Comparison of ENCODE assay signal across 1 cellular context in genomic region chr16:88651989-88652762, GRCh38.
TF ChIP-seq lines count a peak whose summit lies in the region.

No MANE protein-coding gene starts in this region.

TF ChIP-seq in HepG2, 621 proteins besides CTCF, POLR2A, EP300 and RAD21 (continued from another document and continues in another):
- TF ChIP-seq ATF2 (CRISPR knock-in tag; IDR thresholded peaks at IDR 0.05): no peak
- no peak for TF ChIP-seq BCL6 (CRISPR knock-in tag; IDR thresholded peaks at IDR 0.05)
- no peak for TF ChIP-seq ZNF414 (CRISPR knock-in tag; IDR thresholded peaks at IDR 0.05)
- TF ChIP-seq ZNF552 (CRISPR knock-in tag; IDR thresholded peaks at IDR 0.05; ENCODE audit: borderline replicate concordance): no peak
- no peak for TF ChIP-seq MAFK (conservative IDR thresholded peaks at IDR 0.05 in 1 of 2, IDR thresholded peaks at IDR 0.05 in 1 of 2; ENCODE audit: low read length in 2 of 2)
- TF ChIP-seq ZXDC (CRISPR knock-in tag; IDR thresholded peaks at IDR 0.05): peak; percentile 68; the same call in 1 of the 2 replicates
- TF ChIP-seq MTA3 (CRISPR knock-in tag; IDR thresholded peaks at IDR 0.05): no peak
- TF ChIP-seq, protein P1, sequence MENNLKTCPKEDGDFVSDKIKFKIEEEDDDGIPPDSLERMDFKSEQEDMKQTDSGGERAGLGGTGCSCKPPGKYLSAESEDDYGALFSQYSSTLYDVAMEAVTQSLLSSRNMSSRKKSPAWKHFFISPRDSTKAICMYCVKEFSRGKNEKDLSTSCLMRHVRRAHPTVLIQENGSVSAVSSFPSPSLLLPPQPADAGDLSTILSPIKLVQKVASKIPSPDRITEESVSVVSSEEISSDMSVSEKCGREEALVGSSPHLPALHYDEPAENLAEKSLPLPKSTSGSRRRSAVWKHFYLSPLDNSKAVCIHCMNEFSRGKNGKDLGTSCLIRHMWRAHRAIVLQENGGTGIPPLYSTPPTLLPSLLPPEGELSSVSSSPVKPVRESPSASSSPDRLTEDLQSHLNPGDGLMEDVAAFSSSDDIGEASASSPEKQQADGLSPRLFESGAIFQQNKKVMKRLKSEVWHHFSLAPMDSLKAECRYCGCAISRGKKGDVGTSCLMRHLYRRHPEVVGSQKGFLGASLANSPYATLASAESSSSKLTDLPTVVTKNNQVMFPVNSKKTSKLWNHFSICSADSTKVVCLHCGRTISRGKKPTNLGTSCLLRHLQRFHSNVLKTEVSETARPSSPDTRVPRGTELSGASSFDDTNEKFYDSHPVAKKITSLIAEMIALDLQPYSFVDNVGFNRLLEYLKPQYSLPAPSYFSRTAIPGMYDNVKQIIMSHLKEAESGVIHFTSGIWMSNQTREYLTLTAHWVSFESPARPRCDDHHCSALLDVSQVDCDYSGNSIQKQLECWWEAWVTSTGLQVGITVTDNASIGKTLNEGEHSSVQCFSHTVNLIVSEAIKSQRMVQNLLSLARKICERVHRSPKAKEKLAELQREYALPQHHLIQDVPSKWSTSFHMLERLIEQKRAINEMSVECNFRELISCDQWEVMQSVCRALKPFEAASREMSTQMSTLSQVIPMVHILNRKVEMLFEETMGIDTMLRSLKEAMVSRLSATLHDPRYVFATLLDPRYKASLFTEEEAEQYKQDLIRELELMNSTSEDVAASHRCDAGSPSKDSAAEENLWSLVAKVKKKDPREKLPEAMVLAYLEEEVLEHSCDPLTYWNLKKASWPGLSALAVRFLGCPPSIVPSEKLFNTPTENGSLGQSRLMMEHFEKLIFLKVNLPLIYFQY (CRISPR knock-in tag; IDR thresholded peaks at IDR 0.05; ENCODE audit: borderline replicate concordance): no peak
- 0 out of 2 replicates have a peak, but pooled peaks have one; percentile 70 for TF ChIP-seq GLI4 (CRISPR knock-in tag; IDR thresholded peaks at IDR 0.05; ENCODE audit: borderline replicate concordance)
- 0 out of 2 replicates have a peak, but pooled peaks have one; percentile 24 for TF ChIP-seq ZNF879 (CRISPR knock-in tag; IDR thresholded peaks at IDR 0.05)
- TF ChIP-seq ZNF326 (CRISPR knock-in tag; IDR thresholded peaks at IDR 0.05; ENCODE audit: borderline replicate concordance): 0 out of 2 replicates have a peak, but pooled peaks have one; percentile 8
- no peak for TF ChIP-seq NBN (conservative IDR thresholded peaks at IDR 0.05)
- TF ChIP-seq, protein P2, sequence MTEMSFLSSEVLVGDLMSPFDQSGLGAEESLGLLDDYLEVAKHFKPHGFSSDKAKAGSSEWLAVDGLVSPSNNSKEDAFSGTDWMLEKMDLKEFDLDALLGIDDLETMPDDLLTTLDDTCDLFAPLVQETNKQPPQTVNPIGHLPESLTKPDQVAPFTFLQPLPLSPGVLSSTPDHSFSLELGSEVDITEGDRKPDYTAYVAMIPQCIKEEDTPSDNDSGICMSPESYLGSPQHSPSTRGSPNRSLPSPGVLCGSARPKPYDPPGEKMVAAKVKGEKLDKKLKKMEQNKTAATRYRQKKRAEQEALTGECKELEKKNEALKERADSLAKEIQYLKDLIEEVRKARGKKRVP (CRISPR knock-in tag; IDR thresholded peaks at IDR 0.05): no peak
- TF ChIP-seq PCBP1 (IDR thresholded peaks at IDR 0.05; ENCODE audit: borderline replicate concordance, low read depth, low read length): 0 out of 2 replicates have a peak, but pooled peaks have one; percentile 2
- TF ChIP-seq ZNF558 (CRISPR knock-in tag; IDR thresholded peaks at IDR 0.05; ENCODE audit: borderline replicate concordance): 0 out of 2 replicates have a peak, but pooled peaks have one; percentile 31
- TF ChIP-seq, protein P3, sequence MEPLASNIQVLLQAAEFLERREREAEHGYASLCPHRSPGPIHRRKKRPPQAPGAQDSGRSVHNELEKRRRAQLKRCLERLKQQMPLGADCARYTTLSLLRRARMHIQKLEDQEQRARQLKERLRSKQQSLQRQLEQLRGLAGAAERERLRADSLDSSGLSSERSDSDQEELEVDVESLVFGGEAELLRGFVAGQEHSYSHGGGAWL (CRISPR knock-in tag; IDR thresholded peaks at IDR 0.05): no peak
- TF ChIP-seq, protein P4, sequence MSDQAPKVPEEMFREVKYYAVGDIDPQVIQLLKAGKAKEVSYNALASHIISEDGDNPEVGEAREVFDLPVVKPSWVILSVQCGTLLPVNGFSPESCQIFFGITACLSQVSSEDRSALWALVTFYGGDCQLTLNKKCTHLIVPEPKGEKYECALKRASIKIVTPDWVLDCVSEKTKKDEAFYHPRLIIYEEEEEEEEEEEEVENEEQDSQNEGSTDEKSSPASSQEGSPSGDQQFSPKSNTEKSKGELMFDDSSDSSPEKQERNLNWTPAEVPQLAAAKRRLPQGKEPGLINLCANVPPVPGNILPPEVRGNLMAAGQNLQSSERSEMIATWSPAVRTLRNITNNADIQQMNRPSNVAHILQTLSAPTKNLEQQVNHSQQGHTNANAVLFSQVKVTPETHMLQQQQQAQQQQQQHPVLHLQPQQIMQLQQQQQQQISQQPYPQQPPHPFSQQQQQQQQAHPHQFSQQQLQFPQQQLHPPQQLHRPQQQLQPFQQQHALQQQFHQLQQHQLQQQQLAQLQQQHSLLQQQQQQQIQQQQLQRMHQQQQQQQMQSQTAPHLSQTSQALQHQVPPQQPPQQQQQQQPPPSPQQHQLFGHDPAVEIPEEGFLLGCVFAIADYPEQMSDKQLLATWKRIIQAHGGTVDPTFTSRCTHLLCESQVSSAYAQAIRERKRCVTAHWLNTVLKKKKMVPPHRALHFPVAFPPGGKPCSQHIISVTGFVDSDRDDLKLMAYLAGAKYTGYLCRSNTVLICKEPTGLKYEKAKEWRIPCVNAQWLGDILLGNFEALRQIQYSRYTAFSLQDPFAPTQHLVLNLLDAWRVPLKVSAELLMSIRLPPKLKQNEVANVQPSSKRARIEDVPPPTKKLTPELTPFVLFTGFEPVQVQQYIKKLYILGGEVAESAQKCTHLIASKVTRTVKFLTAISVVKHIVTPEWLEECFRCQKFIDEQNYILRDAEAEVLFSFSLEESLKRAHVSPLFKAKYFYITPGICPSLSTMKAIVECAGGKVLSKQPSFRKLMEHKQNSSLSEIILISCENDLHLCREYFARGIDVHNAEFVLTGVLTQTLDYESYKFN (CRISPR knock-in tag; conservative IDR thresholded peaks at IDR 0.05): no peak
- TF ChIP-seq ZNF883 (CRISPR knock-in tag; IDR thresholded peaks at IDR 0.05; ENCODE audit: not compliant biosample characterization): no peak
- no peak for TF ChIP-seq ZNF17 (CRISPR knock-in tag; IDR thresholded peaks at IDR 0.05)
- TF ChIP-seq ZBTB1 (CRISPR knock-in tag; IDR thresholded peaks at IDR 0.05; ENCODE audit: borderline replicate concordance): no peak
- no peak for TF ChIP-seq ZNF639 (CRISPR knock-in tag; conservative IDR thresholded peaks at IDR 0.05)
- no peak for TF ChIP-seq BRD4 (CRISPR knock-in tag; IDR thresholded peaks at IDR 0.05)
- TF ChIP-seq ZNF292 (CRISPR knock-in tag; IDR thresholded peaks at IDR 0.05; ENCODE audit: borderline replicate concordance, low read depth): no peak
- no peak for TF ChIP-seq MAFF (IDR thresholded peaks at IDR 0.05; ENCODE audit: low read depth, low read length)
- TF ChIP-seq, protein P5, sequence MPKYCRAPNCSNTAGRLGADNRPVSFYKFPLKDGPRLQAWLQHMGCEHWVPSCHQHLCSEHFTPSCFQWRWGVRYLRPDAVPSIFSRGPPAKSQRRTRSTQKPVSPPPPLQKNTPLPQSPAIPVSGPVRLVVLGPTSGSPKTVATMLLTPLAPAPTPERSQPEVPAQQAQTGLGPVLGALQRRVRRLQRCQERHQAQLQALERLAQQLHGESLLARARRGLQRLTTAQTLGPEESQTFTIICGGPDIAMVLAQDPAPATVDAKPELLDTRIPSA (CRISPR knock-in tag; IDR thresholded peaks at IDR 0.05; ENCODE audit: borderline replicate concordance): no peak
- TF ChIP-seq POLR2G (IDR thresholded peaks at IDR 0.05; ENCODE audit: low read depth, low read length): no peak
- TF ChIP-seq, protein P6, sequence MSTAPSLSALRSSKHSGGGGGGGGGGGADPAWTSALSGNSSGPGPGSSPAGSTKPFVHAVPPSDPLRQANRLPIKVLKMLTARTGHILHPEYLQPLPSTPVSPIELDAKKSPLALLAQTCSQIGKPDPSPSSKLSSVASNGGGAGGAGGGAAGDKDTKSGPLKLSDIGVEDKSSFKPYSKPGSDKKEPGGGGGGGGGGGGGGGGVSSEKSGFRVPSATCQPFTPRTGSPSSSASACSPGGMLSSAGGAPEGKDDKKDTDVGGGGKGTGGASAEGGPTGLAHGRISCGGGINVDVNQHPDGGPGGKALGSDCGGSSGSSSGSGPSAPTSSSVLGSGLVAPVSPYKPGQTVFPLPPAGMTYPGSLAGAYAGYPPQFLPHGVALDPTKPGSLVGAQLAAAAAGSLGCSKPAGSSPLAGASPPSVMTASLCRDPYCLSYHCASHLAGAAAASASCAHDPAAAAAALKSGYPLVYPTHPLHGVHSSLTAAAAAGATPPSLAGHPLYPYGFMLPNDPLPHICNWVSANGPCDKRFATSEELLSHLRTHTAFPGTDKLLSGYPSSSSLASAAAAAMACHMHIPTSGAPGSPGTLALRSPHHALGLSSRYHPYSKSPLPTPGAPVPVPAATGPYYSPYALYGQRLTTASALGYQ (CRISPR knock-in tag; IDR thresholded peaks at IDR 0.05): no peak
- TF ChIP-seq, protein P7, sequence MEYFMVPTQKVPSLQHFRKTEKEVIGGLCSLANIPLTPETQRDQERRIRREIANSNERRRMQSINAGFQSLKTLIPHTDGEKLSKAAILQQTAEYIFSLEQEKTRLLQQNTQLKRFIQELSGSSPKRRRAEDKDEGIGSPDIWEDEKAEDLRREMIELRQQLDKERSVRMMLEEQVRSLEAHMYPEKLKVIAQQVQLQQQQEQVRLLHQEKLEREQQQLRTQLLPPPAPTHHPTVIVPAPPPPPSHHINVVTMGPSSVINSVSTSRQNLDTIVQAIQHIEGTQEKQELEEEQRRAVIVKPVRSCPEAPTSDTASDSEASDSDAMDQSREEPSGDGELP (IDR thresholded peaks at IDR 0.05; ENCODE audit: borderline replicate concordance, low read depth): no peak
- TF ChIP-seq PTBP1 (IDR thresholded peaks at IDR 0.05; ENCODE audit: low read depth, low read length, poor library complexity, severe bottlenecking): no peak
- no peak for TF ChIP-seq ATAD3A (CRISPR knock-in tag; IDR thresholded peaks at IDR 0.05)
- TF ChIP-seq ZIK1 (CRISPR knock-in tag; IDR thresholded peaks at IDR 0.05; ENCODE audit: borderline replicate concordance, low read depth): 0 out of 2 replicates have a peak, but pooled peaks have one; percentile 39
- no peak for TF ChIP-seq ZNF205 (CRISPR knock-in tag; IDR thresholded peaks at IDR 0.05)
- no peak for TF ChIP-seq ZNF3 (CRISPR knock-in tag; IDR thresholded peaks at IDR 0.05)
- TF ChIP-seq ZNF33B (CRISPR knock-in tag; IDR thresholded peaks at IDR 0.05): no peak
- TF ChIP-seq ZNF496 (CRISPR knock-in tag; IDR thresholded peaks at IDR 0.05; ENCODE audit: insufficient replicate concordance): no peak
- no peak for TF ChIP-seq ZNF256 (CRISPR knock-in tag; conservative IDR thresholded peaks at IDR 0.05)
- no peak for TF ChIP-seq FOXA1 (IDR thresholded peaks at IDR 0.05)
- TF ChIP-seq FOXA1 (CRISPR knock-in tag; IDR thresholded peaks at IDR 0.05): no peak
- no peak for TF ChIP-seq ZNF615 (CRISPR knock-in tag; IDR thresholded peaks at IDR 0.05; ENCODE audit: borderline replicate concordance)
- no peak for TF ChIP-seq MXD1 (CRISPR knock-in tag; IDR thresholded peaks at IDR 0.05)
- TF ChIP-seq ARNTL (CRISPR knock-in tag; IDR thresholded peaks at IDR 0.05): no peak
- TF ChIP-seq BORCS8-MEF2B (CRISPR knock-in tag; IDR thresholded peaks at IDR 0.05): no peak
